Comparison of ENCODE assay signal across 22 cellular contexts in genomic region chr3:183701744-183702143, GRCh38. TPM values are rescaled to one million over a fixed set of nuclear protein-coding genes. Genes with fewer than 3 reads are reported as not detected.
DNase-seq lines count a peak whose midpoint lies in the region; ATAC-seq and TF ChIP-seq lines count a peak whose summit lies in the region.
"Had no signal": no experiment of that assay in that cellular context is flagged by ENCODE, and none has a peak within 500 bp of the region (broad histone marks: within the 10 kb centered on the region; RNA-seq: fewer than 3 reads in every experiment).

No MANE protein-coding gene starts in this region.

- POLR2A ChIA-PET in CD8-positive, alpha-beta T cell (lab: Charles Lee) = no interaction called here
- POLR2A ChIA-PET in CD4-positive, alpha-beta T cell (lab: Charles Lee) = no interaction called here

- peaks cover 10% of the 10 kb centered on the region for H3K36me3 Mint-ChIP-seq in CD8-positive, alpha-beta T cell
- peaks cover 19% of the 10 kb centered on the region for H3K36me3 Mint-ChIP-seq in endodermal cell (ENCODE audit: low read depth)
- peaks cover 57% of the 10 kb centered on the region for H3K36me3 Mint-ChIP-seq in nephron progenitor cell (ENCODE audit: low read depth)
- H3K36me3 Mint-ChIP-seq in CD4-positive, alpha-beta T cell (ENCODE audit: low read depth) = peaks cover 10% of the 10 kb centered on the region

- DNase-seq in CD8-positive, alpha-beta T cell = no peak
- DNase-seq in endodermal cell (peak; percentile 60), nephron progenitor cell (no peak), spleen (no peak), middle frontal gyrus (ENCODE audit: extremely low spot score, low spot score) (no peak)
- no peak for DNase-seq in CD4-positive, alpha-beta T cell
- DNase-seq: ACHN; activated CD4-positive, alpha-beta T cell treated with anti-CD3 and anti-CD28 coated beads for 4 hours; activated T-cell treated with anti-CD3 and anti-CD28 coated beads, Interleukin-2, amount 50 U/mL, for 72 hours; effector memory CD8-positive, alpha-beta T cell; KBM-7; left ventricle myocardium inferior; NCI-H1048; NCI-H187 treated with DMSO at 0.1 percent for 48 hours; NCI-H526; stimulated activated CD8-positive, alpha-beta memory T cell treated with anti-CD3 and anti-CD28 coated beads, Interleukin-4, amount 100 ng/mL, for 48 hours; T-cell had no signal

- CTCF ChIA-PET in CD8-positive, alpha-beta T cell (lab: Charles Lee) = no interaction called here
- CTCF ChIA-PET in CD4-positive, alpha-beta T cell (lab: Charles Lee) = no interaction called here

- no peak for TF ChIP-seq CTCF in CD8-positive, alpha-beta T cell (IDR thresholded peaks at IDR 0.05)
- TF ChIP-seq CTCF in endodermal cell (conservative IDR thresholded peaks at IDR 0.05) = no peak
- no peak for TF ChIP-seq CTCF in nephron progenitor cell (IDR thresholded peaks at IDR 0.05)
- no peak for TF ChIP-seq CTCF in spleen (IDR thresholded peaks at IDR 0.05 in 8 of 11, conservative IDR thresholded peaks at IDR 0.05 in 3 of 11)
- no peak for TF ChIP-seq CTCF in CD4-positive, alpha-beta T cell (IDR thresholded peaks at IDR 0.05)

- H3K36me3 ChIP-seq in CD8-positive, alpha-beta T cell (ENCODE audit: insufficient read depth, low read length) = no peaks in the 10 kb centered on the region
- peaks cover 4% of the 10 kb centered on the region for H3K36me3 ChIP-seq in HUES48 (ENCODE audit: control insufficient read depth, insufficient read depth, low read length)
- H3K36me3 ChIP-seq in endodermal cell (ENCODE audit: control insufficient read depth, insufficient read depth, low read length) = peaks cover 12% of the 10 kb centered on the region
- peaks cover 0 to 14% (median 0%) of the 10 kb centered on the region in 6 donors for H3K36me3 ChIP-seq in spleen
- H3K36me3 ChIP-seq: right atrium auricular region had no signal

- peaks cover 44% of the 10 kb centered on the region for H3K4me1 Mint-ChIP-seq in CD8-positive, alpha-beta T cell (ENCODE audit: low read depth)
- H3K4me1 Mint-ChIP-seq in endodermal cell (peaks cover 28% of the 10 kb centered on the region), nephron progenitor cell (peaks cover 45% of the 10 kb centered on the region)
- peaks cover 59% of the 10 kb centered on the region for H3K4me1 Mint-ChIP-seq in CD4-positive, alpha-beta T cell (ENCODE audit: low read depth)

- no peak for ATAC-seq in CD8-positive, alpha-beta T cell
- ATAC-seq in CD4-positive, alpha-beta T cell (ENCODE audit: poor library complexity) = no peak
- ATAC-seq in HG03045 (IDR thresholded peaks at IDR 0.05; ENCODE audit: unreplicated experiment) = no peak
- ATAC-seq: activated T-cell treated with anti-CD3 and anti-CD28 coated beads, Interleukin-2, amount 50 U/mL, for 72 hours; effector memory CD8-positive, alpha-beta T cell; T-cell had no signal

- no peaks in the 10 kb centered on the region for H3K9me3 ChIP-seq in CD8-positive, alpha-beta T cell (ENCODE audit: low read length)
- no peaks in the 10 kb centered on the region for H3K9me3 ChIP-seq in HUES48 (ENCODE audit: control insufficient read depth, insufficient read depth, low read length)
- no peaks in the 10 kb centered on the region for H3K9me3 ChIP-seq in endodermal cell (ENCODE audit: control insufficient read depth, low read length)
- H3K9me3 ChIP-seq in spleen = no peaks in the 10 kb centered on the region
- H3K9me3 ChIP-seq in CD4-positive, alpha-beta T cell (ENCODE audit: control insufficient read depth, low read length) = no peaks in the 10 kb centered on the region
- H3K9me3 ChIP-seq: left ventricle myocardium inferior, right atrium auricular region had no signal

- no peak overlapping the region for H3K4me3 Mint-ChIP-seq in CD8-positive, alpha-beta T cell
- H3K4me3 Mint-ChIP-seq in endodermal cell (no peak overlapping the region), nephron progenitor cell (peak overlapping the region; percentile 33)
- H3K4me3 Mint-ChIP-seq in CD4-positive, alpha-beta T cell = no peak overlapping the region
- H3K4me3 Mint-ChIP-seq: activated naive CD4-positive, alpha-beta T cell treated with anti-CD3 and anti-CD28 coated beads, Interleukin-2, amount 50 U/mL, for 24 hours; activated T-cell treated with anti-CD3 and anti-CD28 coated beads, Interleukin-2, amount 50 U/mL, for 72 hours; CD14-positive monocyte; effector memory CD8-positive, alpha-beta T cell; T-cell had no signal

- H3K27me3 ChIP-seq in CD8-positive, alpha-beta T cell (ENCODE audit: insufficient read depth, low read length) = no peaks in the 10 kb centered on the region
- H3K27me3 ChIP-seq in HUES48 (ENCODE audit: control insufficient read depth, insufficient read depth, low read length) (no peaks in the 10 kb centered on the region), endodermal cell (ENCODE audit: control insufficient read depth, insufficient read depth, low read length, poor library complexity, severe bottlenecking) (no peaks in the 10 kb centered on the region), spleen (replicated peaks in 1 of 7) (no peaks in the 10 kb centered on the region)
- no peaks in the 10 kb centered on the region for H3K27me3 ChIP-seq in CD4-positive, alpha-beta T cell (ENCODE audit: control insufficient read depth, insufficient read depth, low read length)
- H3K27me3 ChIP-seq: right atrium auricular region had no signal

- no peaks in the 10 kb centered on the region for H3K27me3 Mint-ChIP-seq in CD8-positive, alpha-beta T cell (ENCODE audit: low read depth)
- H3K27me3 Mint-ChIP-seq in endodermal cell (ENCODE audit: insufficient read depth) (no peaks in the 10 kb centered on the region), nephron progenitor cell (ENCODE audit: low read depth, poor library complexity) (peaks cover 4% of the 10 kb centered on the region)
- H3K27me3 Mint-ChIP-seq in CD4-positive, alpha-beta T cell = no peaks in the 10 kb centered on the region
- H3K27me3 Mint-ChIP-seq: activated naive CD4-positive, alpha-beta T cell treated with anti-CD3 and anti-CD28 coated beads, Interleukin-2, amount 50 U/mL, for 24 hours; effector memory CD8-positive, alpha-beta T cell; T-cell had no signal

- H3K9me3 Mint-ChIP-seq in CD8-positive, alpha-beta T cell = no peaks in the 10 kb centered on the region
- H3K9me3 Mint-ChIP-seq in endodermal cell (no peaks in the 10 kb centered on the region), nephron progenitor cell (peaks cover 23% of the 10 kb centered on the region)
- H3K9me3 Mint-ChIP-seq in CD4-positive, alpha-beta T cell = no peaks in the 10 kb centered on the region
- H3K9me3 Mint-ChIP-seq: activated naive CD4-positive, alpha-beta T cell treated with anti-CD3 and anti-CD28 coated beads, Interleukin-2, amount 50 U/mL, for 24 hours; activated T-cell treated with anti-CD3 and anti-CD28 coated beads, Interleukin-2, amount 50 U/mL, for 72 hours; CD14-positive monocyte; effector memory CD8-positive, alpha-beta T cell; T-cell had no signal

- H3K27ac Mint-ChIP-seq in CD8-positive, alpha-beta T cell = peak overlapping the region; percentile 16
- H3K27ac Mint-ChIP-seq in endodermal cell (peak overlapping the region; percentile 10), nephron progenitor cell (peak overlapping the region; percentile 97)
- H3K27ac Mint-ChIP-seq in CD4-positive, alpha-beta T cell = no peak overlapping the region
- H3K27ac Mint-ChIP-seq: activated naive CD4-positive, alpha-beta T cell treated with anti-CD3 and anti-CD28 coated beads, Interleukin-2, amount 50 U/mL, for 24 hours; activated T-cell treated with anti-CD3 and anti-CD28 coated beads, Interleukin-2, amount 50 U/mL, for 72 hours; effector memory CD8-positive, alpha-beta T cell; T-cell had no signal

- peaks cover 19% of the 10 kb centered on the region for H3K4me1 ChIP-seq in CD8-positive, alpha-beta T cell (ENCODE audit: insufficient read depth, low read length)
- peaks cover 21% of the 10 kb centered on the region for H3K4me1 ChIP-seq in HUES48 (ENCODE audit: control insufficient read depth, insufficient read depth, low read length)
- no peaks in the 10 kb centered on the region for H3K4me1 ChIP-seq in endodermal cell (ENCODE audit: control insufficient read depth, insufficient read depth, low read length)
- H3K4me1 ChIP-seq in spleen = peaks cover 12 to 62% (median 27%) of the 10 kb centered on the region in 6 donors

- H3K9ac ChIP-seq in HUES48 (ENCODE audit: low read depth, low read length) (no peak overlapping the region), endodermal cell (ENCODE audit: extremely low read depth, low read length, poor library complexity, severe bottlenecking) (no peak overlapping the region)

- TF ChIP-seq POLR2A in spleen (IDR thresholded peaks at IDR 0.05) = no peak

- no peak overlapping the region for H3K27ac ChIP-seq in CD8-positive, alpha-beta T cell (ENCODE audit: low read depth, low read length)
- H3K27ac ChIP-seq in HUES48 (ENCODE audit: low read depth, low read length) = no peak overlapping the region
- no peak overlapping the region for H3K27ac ChIP-seq in endodermal cell (ENCODE audit: low read depth, low read length)
- H3K27ac ChIP-seq in spleen = no peak overlapping the region
- no peak overlapping the region for H3K27ac ChIP-seq in CD4-positive, alpha-beta T cell (ENCODE audit: low read depth, low read length)
- H3K27ac ChIP-seq: left ventricle myocardium inferior, right atrium auricular region had no signal

- 90 to 95% methylated on average over 5 of the region's 5 CpGs for WGBS in endodermal cell (ENCODE audit: insufficient coverage in 1 of 2, insufficient read length in 1 of 2), 2 experiments
- 94 to 97% (median 97%) methylated on average over 5 of the region's 5 CpGs for WGBS in spleen, 5 donors

- intact Hi-C loops in CD8-positive, alpha-beta T cell (cut with DNase I, micrococcal nuclease) = no loop called here
- intact Hi-C loops in spleen (cut with DNase I; ENCODE audit: low total_unique reads) = no loop called here
- intact Hi-C loops in CD4-positive, alpha-beta T cell (cut with DNase I, micrococcal nuclease) = no loop called here

- no peak overlapping the region for H3K4me3 ChIP-seq in CD8-positive, alpha-beta T cell (ENCODE audit: low read depth, low read length)
- H3K4me3 ChIP-seq in HUES48 (ENCODE audit: low read depth, low read length) (0 out of 2 replicates have a peak overlapping the region, but pooled peaks have one; percentile 24), endodermal cell (ENCODE audit: low read length) (no peak overlapping the region), spleen (no peak overlapping the region)
- H3K4me3 ChIP-seq: left ventricle myocardium inferior, right atrium auricular region had no signal

RNA-seq across cellular contexts. Expression of gene YEATS2, which starts 4.1 kb away (rescaled TPM):
- total RNA-seq in CD8-positive, alpha-beta T cell = 10 to 100 TPM; 12.1 to 12.4 TPM
- 10 to 100 TPM; 53.4 to 55.8 TPM for total RNA-seq in endodermal cell
- polyA plus RNA-seq in endodermal cell (2013, experiment 1 of 2) = 53.3 TPM
- 52.1 TPM for polyA plus RNA-seq in endodermal cell (2013, experiment 2 of 2)
- 10 to 100 TPM; 20.7 to 33.5 (median 28.7) TPM for total RNA-seq in spleen
- 1 to 10 TPM; 4.6 to 8.6 (median 5.2) TPM for polyA plus RNA-seq in spleen
- total RNA-seq in CD4-positive, alpha-beta T cell = 10 to 100 TPM; 14.6 to 15.9 TPM
